Comparison of ENCODE assay signal across 1 cellular context in genomic region chr3:184250167-184250828, GRCh38.
A peak's percentile ranks its signal among the peaks of the same experiment; 100 is the strongest.
TF ChIP-seq lines count a peak whose summit lies in the region.

No MANE protein-coding gene starts in this region.

TF ChIP-seq in K562, 482 proteins besides CTCF, POLR2A, EP300 and RAD21 (continued from another document and continues in another):
- TF ChIP-seq CBX3 (IDR thresholded peaks at IDR 0.05; ENCODE audit: borderline replicate concordance in 1 of 2, low read length in 2 of 2) (0 out of 3 replicates have a peak, but pooled peaks of 1 of the 2 experiments have one; percentile 39), BRD9 (IDR thresholded peaks at IDR 0.05; ENCODE audit: low read depth, partially characterized antibody) (peak; percentile 19), ELF1 (tag; IDR thresholded peaks at IDR 0.05) (no peak), ZFP36 (IDR thresholded peaks at IDR 0.05; ENCODE audit: low read depth, low read length, partially characterized antibody) (peak; percentile 43), ZNF282 (CRISPR knock-in tag; IDR thresholded peaks at IDR 0.05) (no peak), NEUROD1 (IDR thresholded peaks at IDR 0.05; ENCODE audit: borderline replicate concordance, low read depth, low read length, partially characterized antibody) (peak; percentile 33), CC2D1A (IDR thresholded peaks at IDR 0.05) (peak; percentile 28; the same call in 1 of the 2 replicates), TFE3 (CRISPR knock-in tag; IDR thresholded peaks at IDR 0.05) (no peak), ZNF217 (CRISPR knock-in tag; IDR thresholded peaks at IDR 0.05) (no peak), NFXL1 (CRISPR knock-in tag; IDR thresholded peaks at IDR 0.05) (no peak), ZNF77 (CRISPR knock-in tag; IDR thresholded peaks at IDR 0.05) (no peak), MTF1 (CRISPR knock-in tag; IDR thresholded peaks at IDR 0.05; ENCODE audit: borderline replicate concordance) (no peak), MXI1 (IDR thresholded peaks at IDR 0.05; ENCODE audit: low read depth, low read length) (no peak), MCM7 (IDR thresholded peaks at IDR 0.05) (no peak), CBX2 (IDR thresholded peaks at IDR 0.05; ENCODE audit: insufficient read depth, low read length, poor library complexity, severe bottlenecking) (no peak), RHOXF2B (CRISPR knock-in tag; conservative IDR thresholded peaks at IDR 0.05) (no peak), E2F6 (IDR thresholded peaks at IDR 0.05; ENCODE audit: borderline replicate concordance in 1 of 2, extremely low read depth in 1 of 2, insufficient read depth in 1 of 2, insufficient read length in 1 of 2, low read depth in 1 of 2, low read length in 1 of 2, poor library complexity in 1 of 2, severe bottlenecking in 1 of 2) (peak in 1 of 2 experiments; percentile 10), HINFP (tag; conservative IDR thresholded peaks at IDR 0.05; ENCODE audit: low read depth) (no peak), GTF2B (IDR thresholded peaks at IDR 0.05; ENCODE audit: extremely low read depth, insufficient read length) (no peak), SIN3A (IDR thresholded peaks at IDR 0.05; ENCODE audit: borderline replicate concordance in 2 of 2, control insufficient read depth in 1 of 2, low read depth in 2 of 2, low read length in 2 of 2) (peak in 1 of 2 experiments; percentile 56; a peak in 1 of 4 replicates), PATZ1 (CRISPR knock-in tag; IDR thresholded peaks at IDR 0.05; ENCODE audit: borderline replicate concordance) (no peak), SMARCB1 (IDR thresholded peaks at IDR 0.05; ENCODE audit: insufficient read length, low read depth) (no peak), ZC3H4 (CRISPR knock-in tag; IDR thresholded peaks at IDR 0.05; ENCODE audit: borderline replicate concordance) (no peak), STAG1 (CRISPR knock-in tag; IDR thresholded peaks at IDR 0.05; ENCODE audit: borderline replicate concordance) (no peak), GATAD2B (IDR thresholded peaks at IDR 0.05; ENCODE audit: borderline replicate concordance) (no peak), NFRKB (IDR thresholded peaks at IDR 0.05; ENCODE audit: low read depth) (no peak), ZNF695 (CRISPR knock-in tag; IDR thresholded peaks at IDR 0.05) (no peak), ZNF449 (CRISPR knock-in tag; IDR thresholded peaks at IDR 0.05) (no peak), CLOCK (CRISPR knock-in tag; IDR thresholded peaks at IDR 0.05; ENCODE audit: borderline replicate concordance) (no peak), MEF2A (IDR thresholded peaks at IDR 0.05; ENCODE audit: control insufficient read depth, low read depth, low read length) (no peak), HMG20B (CRISPR knock-in tag; IDR thresholded peaks at IDR 0.05) (no peak), CREBBP (IDR thresholded peaks at IDR 0.05; ENCODE audit: low read depth, low read length) (no peak), TCF7L2 (IDR thresholded peaks at IDR 0.05; ENCODE audit: low read depth, low read length) (no peak), MYC (IDR thresholded peaks at IDR 0.05; ENCODE audit: low read depth, low read length) (peak; percentile 34; the same call in 1 of the 2 replicates), MYC (CRISPR knock-in tag; IDR thresholded peaks at IDR 0.05; ENCODE audit: borderline replicate concordance, low read depth) (no peak), ZNF12 (CRISPR knock-in tag; IDR thresholded peaks at IDR 0.05) (no peak), JUND (IDR thresholded peaks at IDR 0.05; ENCODE audit: borderline replicate concordance, low read depth, low read length) (peak; percentile 39; the same call in 1 of the 2 replicates), JUND (tag; IDR thresholded peaks at IDR 0.05; ENCODE audit: borderline replicate concordance, low read depth, low read length) (no peak; the same call in 2 of the 3 replicates), ARID4B (CRISPR knock-in tag; IDR thresholded peaks at IDR 0.05) (no peak), ZBTB2 (IDR thresholded peaks at IDR 0.05) (0 out of 2 replicates have a peak, but pooled peaks have one; percentile 14), DNMT1 (IDR thresholded peaks at IDR 0.05) (no peak), ZNF316 (IDR thresholded peaks at IDR 0.05) (no peak), USF1 (CRISPR knock-in tag; IDR thresholded peaks at IDR 0.05) (no peak), PRMT5 (CRISPR knock-in tag; IDR thresholded peaks at IDR 0.05) (no peak)
